Comparison of ENCODE assay signal across 22 cellular contexts in the genomic region with DNA sequence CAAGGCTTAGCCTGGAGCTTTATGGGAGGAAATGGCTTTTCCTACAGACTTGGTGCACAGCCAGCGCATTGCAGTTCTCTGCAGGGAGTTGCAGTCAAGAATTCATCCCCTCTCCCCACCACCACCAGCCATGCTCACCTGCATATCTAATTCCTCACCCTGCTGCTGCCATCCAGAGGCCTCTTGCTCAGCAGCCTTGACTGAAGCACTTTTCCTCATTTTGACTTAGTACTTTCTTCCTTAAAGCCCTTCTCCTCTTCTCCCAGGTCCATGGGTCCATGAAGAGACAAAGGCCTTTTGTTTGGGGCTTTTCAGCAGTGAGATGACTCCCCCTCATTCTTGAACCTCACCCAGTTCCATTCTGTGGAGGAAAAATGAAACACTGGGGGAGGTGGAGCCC. TPM values are rescaled to one million over a fixed set of nuclear protein-coding genes. Genes with fewer than 3 reads are reported as not detected.
DNase-seq lines count a peak whose midpoint lies in the region; FAIRE-seq and TF ChIP-seq lines count a peak whose summit lies in the region.
"Had no signal": no experiment of that assay in that cellular context is flagged by ENCODE, and none has a peak within 500 bp of the region (broad histone marks: within the 10 kb centered on the region; RNA-seq: fewer than 3 reads in every experiment).

No MANE protein-coding gene starts in this region.

- H3K36me3 ChIP-seq in endodermal cell (ENCODE audit: control insufficient read depth, insufficient read depth, low read length) (no peaks in the 10 kb centered on the region), neural progenitor cell (no peaks in the 10 kb centered on the region)
- H3K36me3 ChIP-seq: BE2C, breast epithelium, upper lobe of right lung had no signal

- H3K27me3 Mint-ChIP-seq in endodermal cell (ENCODE audit: insufficient read depth) = no peaks in the 10 kb centered on the region
- H3K27me3 Mint-ChIP-seq in neural progenitor cell (ENCODE audit: insufficient read depth, low read depth) = no peaks in the 10 kb centered on the region

- no peaks in the 10 kb centered on the region for H3K36me3 Mint-ChIP-seq in endodermal cell (ENCODE audit: low read depth)
- no peaks in the 10 kb centered on the region for H3K36me3 Mint-ChIP-seq in neural progenitor cell
- H3K36me3 Mint-ChIP-seq: activated naive CD8-positive, alpha-beta T cell; stimulated activated effector memory CD8-positive, alpha-beta T cell treated with anti-CD3 and anti-CD28 coated beads, Interleukin-12 subunit alpha, Interleukin-12 subunit beta, amount 100 ng/mL, for 72 hours had no signal

- H3K27ac ChIP-seq in endodermal cell (ENCODE audit: low read depth, low read length) (no peak overlapping the region), neural progenitor cell (no peak overlapping the region)
- H3K27ac ChIP-seq: breast epithelium, RWPE1, upper lobe of right lung had no signal

- peaks cover 15% of the 10 kb centered on the region for H3K4me1 Mint-ChIP-seq in endodermal cell
- H3K4me1 Mint-ChIP-seq in neural progenitor cell = peaks cover 6% of the 10 kb centered on the region

- peak overlapping the region; percentile 35 for H3K4me2 ChIP-seq in neural progenitor cell

- H3K4me3 ChIP-seq in NB4 (ENCODE audit: low read depth, low read length) = no peak overlapping the region
- no peak overlapping the region for H3K4me3 ChIP-seq in endodermal cell (ENCODE audit: low read length)
- no peak overlapping the region for H3K4me3 ChIP-seq in neural progenitor cell
- H3K4me3 ChIP-seq: breast epithelium, upper lobe of right lung had no signal

- DNase-seq in H4 (ENCODE audit: low spot score) (peak; percentile 46), NB4 (ENCODE audit: low read depth) (peak; percentile 54), endodermal cell (peak; percentile 89), neural progenitor cell (ENCODE audit: low spot score) (peak; percentile 52), NCI-H2227 treated with DMSO at 0.1 percent for 48 hours (lab: John Stamatoyannopoulos, UW) (no peak), SK-N-DZ (ENCODE audit: low spot score) (no peak), HTR-8/SVneo (ENCODE audit: insufficient read length, low spot score) (no peak)
- DNase-seq: activated CD4-positive, alpha-beta T cell treated with anti-CD3 and anti-CD28 coated beads for 4 hours; activated T-cell treated with anti-CD3 and anti-CD28 coated beads for 4 hours; BE2C; DMS153; effector CD8-positive, alpha-beta T cell; GOT3; NCI-H1436 treated with DMSO at 0.1 percent for 48 hours; NCI-H69; upper lobe of right lung had no signal

- H3K79me2 ChIP-seq in neural progenitor cell (ENCODE audit: low read depth) = no peaks in the 10 kb centered on the region

- H3K9me3 ChIP-seq in endodermal cell (ENCODE audit: control insufficient read depth, low read length) = no peaks in the 10 kb centered on the region
- no peaks in the 10 kb centered on the region for H3K9me3 ChIP-seq in neural progenitor cell (ENCODE audit: low read depth)
- H3K9me3 ChIP-seq: BE2C, breast epithelium, upper lobe of right lung had no signal

- H3K27ac Mint-ChIP-seq in endodermal cell (peak overlapping the region; percentile 55), neural progenitor cell (no peak overlapping the region)
- H3K27ac Mint-ChIP-seq: activated naive CD8-positive, alpha-beta T cell; stimulated activated effector memory CD8-positive, alpha-beta T cell treated with anti-CD3 and anti-CD28 coated beads, Interleukin-12 subunit alpha, Interleukin-12 subunit beta, amount 100 ng/mL, for 72 hours had no signal

- FAIRE-seq in HTR-8/SVneo (lab: Jason Lieb, UNC) = no peak

- WGBS in endodermal cell (ENCODE audit: insufficient coverage in 1 of 2, insufficient read length in 1 of 2), 2 experiments = 11% methylated on average over 1 of the region's 1 CpG; no CpG with 5 or more reads in 1 of the 2 experiments

- TF ChIP-seq CTCF in NB4 (IDR thresholded peaks at IDR 0.05; ENCODE audit: low read depth, low read length) = no peak
- TF ChIP-seq CTCF in endodermal cell (conservative IDR thresholded peaks at IDR 0.05) = peak; percentile 70
- TF ChIP-seq CTCF in neural progenitor cell (IDR thresholded peaks at IDR 0.05) = peak; percentile 29

- H3K4me3 Mint-ChIP-seq in endodermal cell (no peak overlapping the region), neural progenitor cell (no peak overlapping the region)
- H3K4me3 Mint-ChIP-seq: activated naive CD8-positive, alpha-beta T cell; stimulated activated effector memory CD8-positive, alpha-beta T cell treated with anti-CD3 and anti-CD28 coated beads, Interleukin-12 subunit alpha, Interleukin-12 subunit beta, amount 100 ng/mL, for 72 hours had no signal

- H3K4me1 ChIP-seq in endodermal cell (ENCODE audit: control insufficient read depth, insufficient read depth, low read length) (no peaks in the 10 kb centered on the region), neural progenitor cell (peaks cover 15% of the 10 kb centered on the region)
- H3K4me1 ChIP-seq: BE2C, breast epithelium, upper lobe of right lung had no signal

- TF ChIP-seq POLR2A in NB4 (IDR thresholded peaks at IDR 0.05; ENCODE audit: extremely low read depth, insufficient read length) = no peak

- H4K20me1 ChIP-seq in neural progenitor cell (ENCODE audit: low read depth) = peaks cover 3% of the 10 kb centered on the region

- H3K9me3 Mint-ChIP-seq in endodermal cell (no peaks in the 10 kb centered on the region), neural progenitor cell (no peaks in the 10 kb centered on the region)

- H3K27me3 ChIP-seq in endodermal cell (ENCODE audit: control insufficient read depth, insufficient read depth, low read length, poor library complexity, severe bottlenecking) (no peaks in the 10 kb centered on the region), neural progenitor cell (no peaks in the 10 kb centered on the region)
- H3K27me3 ChIP-seq: BE2C, breast epithelium, upper lobe of right lung had no signal

- no peak overlapping the region for H2AFZ ChIP-seq in neural progenitor cell (replicated peaks)

- H3F3A ChIP-seq in neural progenitor cell (ENCODE audit: low read depth) = peaks cover 4% of the 10 kb centered on the region

- H3K9ac ChIP-seq in endodermal cell (ENCODE audit: extremely low read depth, low read length, poor library complexity, severe bottlenecking) (no peak overlapping the region), neural progenitor cell (no peak overlapping the region)

RNA-seq across cellular contexts. Expression of gene GPR141, which starts 39.7 kb away (rescaled TPM):
- total RNA-seq in H4 (2014; rRNA removed; shearing (Covaris generic)) = not detected in 2 replicates
- 1 to 10 TPM; 1.9 to 3.9 TPM for total RNA-seq in endodermal cell
- polyA plus RNA-seq in endodermal cell (2013, experiment 1 of 2) = not detected
- polyA plus RNA-seq in endodermal cell (2013, experiment 2 of 2) = not detected
- total RNA-seq in neural progenitor cell (ENCODE audit: low replicate concordance) = 1.2 and 2.6 TPM in 2 replicates
- polyA plus RNA-seq in SK-N-DZ (2014; cell fraction: cytosol; rRNA removed) = not detected in 2 replicates
- not detected in 2 replicates for polyA plus RNA-seq in SK-N-DZ (2014; cell fraction: nucleus; rRNA removed)
- total RNA-seq: lung microvascular endothelial cell; T-helper 1 cell treated with Interleukin-12 subunit alpha and Interleukin-12 subunit beta and Interleukin-4 antibody, amounts not matched to agents 30 ng/mL and 1 ng/mL, for 36 hours had no signal

Comparison
In these comparisons a context has a peak if more than half of its experiments do, and no peak if none do; other contexts are left out.
1. DNase-seq: peak in H4 (single experiment), NB4 (single experiment), endodermal cell (single experiment) and neural progenitor cell (single experiment); none in NCI-H2227 treated with DMSO at 0.1 percent for 48 hours (single experiment), SK-N-DZ (single experiment) and HTR-8/SVneo (single experiment).